9 cellular contexts compared by ENCODE assay signal in genomic region chr3:112629425-112629824, GRCh38. TPM values are rescaled to one million over a fixed set of nuclear protein-coding genes. Genes with fewer than 3 reads are reported as not detected.
DNase-seq lines count a peak whose midpoint lies in the region; ATAC-seq, FAIRE-seq and TF ChIP-seq lines count a peak whose summit lies in the region.
"Had no signal": no experiment of that assay in that cellular context is flagged by ENCODE, and none has a peak within 500 bp of the region (broad histone marks: within the 10 kb centered on the region; RNA-seq: fewer than 3 reads in every experiment).

No MANE protein-coding gene starts in this region.

- H3K9me3 Mint-ChIP-seq in activated T-helper 17 cell treated with anti-CD3 and anti-CD28 coated beads, Interleukin-2, amount 50 U/mL, for 72 hours, result no peaks in the 10 kb centered on the region
- H3K9me3 Mint-ChIP-seq: naive B cell had no signal

- intact Hi-C loops in uterus (cut with DNase I; ENCODE audit: low total_unique reads), result no loop called here

- no peak overlapping the region for H3K27ac Mint-ChIP-seq in activated T-helper 17 cell treated with anti-CD3 and anti-CD28 coated beads, Interleukin-2, amount 50 U/mL, for 72 hours
- H3K27ac Mint-ChIP-seq: naive B cell had no signal

- no peaks in the 10 kb centered on the region for H3K79me2 ChIP-seq in keratinocyte (ENCODE audit: control insufficient read depth, insufficient read depth, low read length)

- TF ChIP-seq POLR2A in uterus (IDR thresholded peaks at IDR 0.05), result no peak

- ATAC-seq in HG02852 (IDR thresholded peaks at IDR 0.05; ENCODE audit: unreplicated experiment), result peak; percentile 61
- peak; percentile 99 for ATAC-seq in activated T-helper 17 cell treated with anti-CD3 and anti-CD28 coated beads, Interleukin-2, amount 50 U/mL, for 72 hours (replicated peaks)

- H3K9me1 ChIP-seq in keratinocyte (ENCODE audit: control insufficient read depth, extremely low read depth, insufficient read depth, low read length), result no peaks in the 10 kb centered on the region

- H3K9ac ChIP-seq in keratinocyte (ENCODE audit: control insufficient read depth, extremely low read depth, insufficient read depth, low read length), result no peak overlapping the region

- peak; percentile 92 for FAIRE-seq in keratinocyte (lab: Jason Lieb, UNC)

- H3K27me3 Mint-ChIP-seq in activated T-helper 17 cell treated with anti-CD3 and anti-CD28 coated beads, Interleukin-2, amount 50 U/mL, for 72 hours, result no peaks in the 10 kb centered on the region

- no peaks in the 10 kb centered on the region for H3K9me3 ChIP-seq in keratinocyte (ENCODE audit: control insufficient read depth, low read depth, low read length)
- no peaks in the 10 kb centered on the region for H3K9me3 ChIP-seq in uterus

- no peaks in the 10 kb centered on the region for H3K36me3 Mint-ChIP-seq in activated T-helper 17 cell treated with anti-CD3 and anti-CD28 coated beads, Interleukin-2, amount 50 U/mL, for 72 hours (ENCODE audit: low read depth)
- H3K36me3 Mint-ChIP-seq: naive B cell had no signal

- peak; percentile 72 for DNase-seq in AG08396 (ENCODE audit: low spot score)
- no peak for DNase-seq in keratinocyte (ENCODE audit: low read depth, low spot score)
- peak; percentile 83 to 89 for DNase-seq in uterus
- no peak for DNase-seq in NCI-H345 (lab: John Stamatoyannopoulos, UW)
- DNase-seq in NAMALWA (ENCODE audit: low spot score), result no peak
- no peak for DNase-seq in UCSD-AML1 (lab: John Stamatoyannopoulos, UW; ENCODE audit: unreplicated experiment)
- DNase-seq: naive B cell had no signal

- no peaks in the 10 kb centered on the region for H3K27me3 ChIP-seq in keratinocyte (ENCODE audit: control insufficient read depth, extremely low read depth, insufficient read depth, low read length)
- H3K27me3 ChIP-seq in uterus, result no peaks in the 10 kb centered on the region

- H3K36me3 ChIP-seq in keratinocyte (ENCODE audit: control insufficient read depth in 2 of 2, extremely low read depth in 1 of 2, insufficient read depth in 2 of 2, low read length in 2 of 2) (no peaks in the 10 kb centered on the region), uterus (no peaks in the 10 kb centered on the region)

- H3K27ac ChIP-seq in keratinocyte (ENCODE audit: control insufficient read depth, insufficient read depth, low read length), result peak overlapping the region; percentile 4
- H3K27ac ChIP-seq in uterus, result peak overlapping the region; percentile 86 to 92

- H3K4me3 ChIP-seq in keratinocyte (ENCODE audit: control insufficient read depth in 2 of 3, extremely low read depth in 1 of 3, insufficient read depth in 2 of 3, low read depth in 1 of 3, low read length in 3 of 3), result no peak overlapping the region
- H3K4me3 ChIP-seq in uterus, result no peak overlapping the region

- no peaks in the 10 kb centered on the region for H3K4me1 Mint-ChIP-seq in activated T-helper 17 cell treated with anti-CD3 and anti-CD28 coated beads, Interleukin-2, amount 50 U/mL, for 72 hours

- H3K4me2 ChIP-seq in keratinocyte (ENCODE audit: control insufficient read depth, extremely low read depth, insufficient read depth, low read depth, low read length), result peak overlapping the region; percentile 54

- no peaks in the 10 kb centered on the region for H4K20me1 ChIP-seq in keratinocyte (ENCODE audit: control insufficient read depth, extremely low read depth, insufficient read depth, low read length)

- H3K4me1 ChIP-seq in keratinocyte (ENCODE audit: control insufficient read depth, extremely low read depth, insufficient read depth, low read length) (peaks cover 21% of the 10 kb centered on the region), uterus (peaks cover 8 to 12% of the 10 kb centered on the region in 2 donors)

- no peak for TF ChIP-seq CTCF in keratinocyte (optimal IDR thresholded peaks at IDR 0.05 in 1 of 3, IDR thresholded peaks at IDR 0.05 in 1 of 3, conservative IDR thresholded peaks at IDR 0.05 in 1 of 3; ENCODE audit: extremely low read depth in 1 of 3, insufficient read depth in 2 of 3, low read length in 3 of 3)
- no peak for TF ChIP-seq CTCF in uterus (IDR thresholded peaks at IDR 0.05)

- peak overlapping the region; percentile 67 for H2AFZ ChIP-seq in keratinocyte (ENCODE audit: control insufficient read depth, low read length)

- dilution Hi-C loops in keratinocyte (cut with MboI; ENCODE audit: extremely low pct_ligation_motif_present, low sequenced_read_pairs), result no loop called here

- no peak overlapping the region for H3K4me3 Mint-ChIP-seq in activated T-helper 17 cell treated with anti-CD3 and anti-CD28 coated beads, Interleukin-2, amount 50 U/mL, for 72 hours
- H3K4me3 Mint-ChIP-seq: naive B cell had no signal

RNA-seq across cellular contexts. Expression of gene CCDC80, which starts 11.5 kb away (rescaled TPM):
- not detected for total RNA-seq in activated T-helper 17 cell treated with anti-CD3 and anti-CD28 coated beads, Interleukin-2, amount 50 U/mL, for 72 hours
- 10.4 to 14.7 TPM (median 12.8 TPM) in 3 replicates for polyA plus RNA-seq in keratinocyte
- 117 TPM for polyA plus RNA-seq in keratinocyte (2011; ENCODE audit: low read depth)
- 8.5 and 14.1 TPM in 2 replicates for polyA plus RNA-seq in keratinocyte (2011; cell fraction: cytosol; rRNA removed)
- 32.3 and 35.1 TPM in 2 replicates for polyA plus RNA-seq in keratinocyte (2011; cell fraction: nucleus; rRNA removed)
- polyA plus RNA-seq in keratinocyte (2012; ENCODE audit: low replicate concordance), result 30.0 and 53.1 TPM in 2 replicates
- 8.4 to 10.0 TPM (median 9.7 TPM) in 3 replicates for polyA minus RNA-seq in keratinocyte
- 10.9 TPM for polyA minus RNA-seq in keratinocyte (2011; cell fraction: cytosol; rRNA and poly(A)+ RNA removed)
- 15.5 and 40.6 TPM in 2 replicates for polyA minus RNA-seq in keratinocyte (2011; cell fraction: nucleus; rRNA and poly(A)+ RNA removed)
- total RNA-seq in uterus, result 100 to 1,000 TPM in 2 of 4 donors, 10 to 100 TPM in 2; 29.7 to 207 (median 120) TPM

Comparison
In these comparisons a context has a peak if more than half of its experiments do, and no peak if none do; other contexts are left out.
1. DNase-seq: peak in AG08396 (single experiment) and uterus (2 of 2); none in keratinocyte (single experiment), NCI-H345 (single experiment), NAMALWA (single experiment) and UCSD-AML1 (single experiment).
2. RNA of gene CCDC80, which starts 11.5 kb away (total RNA-seq): 29.7 to 207 TPM in uterus; not detected in activated T-helper 17 cell treated with anti-CD3 and anti-CD28 coated beads, Interleukin-2, amount 50 U/mL, for 72 hours; every median in the first group is over 10 times any median in the second.